ENCODE assay signal across 1 cellular context in genomic region chr2:97763176-97763845, GRCh38.
TF ChIP-seq lines count a peak whose summit lies in the region.

No MANE protein-coding gene starts in this region.

TF ChIP-seq in HepG2, 621 proteins besides CTCF, POLR2A, EP300 and RAD21:
- peak; percentile 61 for TF ChIP-seq AGO2 (optimal IDR thresholded peaks at IDR 0.05; ENCODE audit: low read depth, low read length)
- TF ChIP-seq, protein P1, sequence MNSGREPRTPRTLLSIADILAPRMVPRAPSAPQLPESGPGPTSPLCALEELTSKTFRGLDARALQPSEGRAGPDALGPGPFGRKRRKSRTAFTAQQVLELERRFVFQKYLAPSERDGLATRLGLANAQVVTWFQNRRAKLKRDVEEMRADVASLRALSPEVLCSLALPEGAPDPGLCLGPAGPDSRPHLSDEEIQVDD (CRISPR knock-in tag; IDR thresholded peaks at IDR 0.05; ENCODE audit: borderline replicate concordance), result no peak
